Comparison of ENCODE assay signal across 11 cellular contexts in the genomic region with DNA sequence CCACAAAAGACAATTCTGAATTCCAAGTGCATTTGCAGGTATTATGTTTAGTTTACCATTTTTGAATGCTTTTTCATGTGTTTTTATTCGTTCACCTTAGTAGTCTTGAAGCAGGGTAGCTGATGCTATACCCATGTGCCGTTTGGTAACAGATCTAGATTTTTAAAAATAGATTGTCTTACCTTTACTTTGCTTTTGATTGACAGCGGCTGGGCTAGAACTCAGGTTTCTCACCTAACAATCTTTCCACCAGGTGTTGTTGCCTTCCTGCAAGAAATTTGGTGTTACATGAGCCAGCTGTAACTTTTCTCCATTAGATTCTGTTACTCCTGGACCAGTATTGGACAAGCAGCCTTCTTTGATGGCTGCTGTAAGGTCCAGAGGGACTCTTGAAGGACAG. TPM values are rescaled to one million over a fixed set of nuclear protein-coding genes. Genes with fewer than 3 reads are reported as not detected.
A peak's percentile ranks its signal among the peaks of the same experiment; 100 is the strongest.
DNase-seq lines count a peak whose midpoint lies in the region; ATAC-seq, FAIRE-seq and TF ChIP-seq lines count a peak whose summit lies in the region.
"Had no signal": no experiment of that assay in that cellular context is flagged by ENCODE, and none has a peak within 500 bp of the region (broad histone marks: within the 10 kb centered on the region; RNA-seq: fewer than 3 reads in every experiment).

No MANE protein-coding gene starts in this region.

- H3K27me3 ChIP-seq in OCI-LY1 (ENCODE audit: insufficient read depth, low read length) (no peaks in the 10 kb centered on the region), H1 (replicated peaks in 1 of 4; ENCODE audit: control insufficient read depth in 3 of 4, extremely low read depth in 1 of 4, insufficient read depth in 3 of 4, low read length in 3 of 4) (no peaks in the 10 kb centered on the region), gastrocnemius medialis (no peaks in the 10 kb centered on the region)

- WGBS in H1 (ENCODE audit: extremely low coverage in 1 of 2, insufficient coverage in 1 of 2, insufficient read length in 1 of 2, insufficient replicate concordance in 2 of 2, low coverage in 1 of 2, low lambda C conversion rate in 2 of 2, missing lambda C conversion rate in 1 of 2), 2 experiments, result 81% methylated on average over 3 of the region's 3 CpGs; no CpG with 5 or more reads in 1 of the 2 experiments

- no peaks in the 10 kb centered on the region for H3F3A ChIP-seq in OCI-LY1 (ENCODE audit: insufficient read depth, low read length)

- H2AK5ac ChIP-seq in H1 (ENCODE audit: low read depth, low read length), result no peak overlapping the region

- no peaks in the 10 kb centered on the region for H3K9me2 ChIP-seq in OCI-LY1 (ENCODE audit: low read depth, low read length)

- no peak overlapping the region for H2BK120ac ChIP-seq in H1 (replicated peaks; ENCODE audit: low read depth, low read length)

- H3K56ac ChIP-seq in H1 (replicated peaks; ENCODE audit: insufficient read length, low read depth, low read length), result no peak overlapping the region

- in situ Hi-C loops in gastrocnemius medialis (cut with MboI; ENCODE audit: low sequenced_read_pairs in 4 of 4), result loop anchor here in 2 of 4 donors (25.0 kb wide), 2 partner anchors 392 to 683 kb away; a partner anchor contains a TSS

- H3K36me3 ChIP-seq in OCI-LY1 (ENCODE audit: insufficient read depth, low read length) (peaks cover 75% of the 10 kb centered on the region), H1 (ENCODE audit: control insufficient read depth in 2 of 4, insufficient read depth in 4 of 4, low read length in 3 of 4) (peaks cover 50 to 72% (median 68%) of the 10 kb centered on the region in 4 experiments), gastrocnemius medialis (peaks cover under 1 to 70% of the 10 kb centered on the region in 2 donors)

- CTCF ChIA-PET in activated CD4-positive, alpha-beta T cell treated with anti-CD3 and anti-CD28 coated beads for 36 hours (lab: Charles Lee), result interaction anchor here (0.9 to 1.3 kb wide), 5 partner anchors 10 to 82 kb away, joined by 3 to 5 read pairs (median 5); no protein-coding TSS in a partner anchor
- CTCF ChIA-PET in H1 (lab: Charles Lee; ENCODE audit: partially characterized antibody), result interaction anchor here (1.0 to 1.8 kb wide), 9 partner anchors 9 to 394 kb away, joined by 3 to 15 read pairs (median 3); no protein-coding TSS in a partner anchor

- no peak overlapping the region for H2BK20ac ChIP-seq in H1 (ENCODE audit: low read length)

- no peak for DNase-seq in activated CD4-positive, alpha-beta T cell treated with anti-CD3 and anti-CD28 coated beads for 36 hours
- no peak for DNase-seq in activated CD4-positive, alpha-beta T cell treated with anti-CD3 and anti-CD28 coated beads for 48 hours
- DNase-seq in H1 (ENCODE audit: low read depth in 1 of 2, low spot score in 2 of 2) (no peak), gastrocnemius medialis (no peak), NCI-H510A (lab: John Stamatoyannopoulos, UW) (no peak)
- DNase-seq in stimulated activated CD8-positive, alpha-beta memory T cell treated with anti-CD3 and anti-CD28 coated beads, Interleukin-4, amount 100 ng/mL, for 48 hours, result no peak
- DNase-seq: ACHN, NCI-H446 treated with DMSO at 0.1 percent for 48 hours had no signal

- peaks cover 18% of the 10 kb centered on the region; the same call in 1 of the 2 replicates for H3K79me1 ChIP-seq in H1 (ENCODE audit: low read depth, low read length)

- peak overlapping the region; percentile 94 for H3K4me2 ChIP-seq in OCI-LY1 (ENCODE audit: low read length)
- peak overlapping the region; percentile 87 to 93; a peak in 2 of 4 replicates for H3K4me2 ChIP-seq in H1 (ENCODE audit: insufficient read depth in 1 of 2, low read depth in 2 of 2, low read length in 2 of 2)

- H3K9me3 ChIP-seq in OCI-LY1 (ENCODE audit: low read length) (no peaks in the 10 kb centered on the region), H1 (ENCODE audit: insufficient read depth in 2 of 2, low read depth in 1 of 2, low read length in 1 of 2) (no peaks in the 10 kb centered on the region), gastrocnemius medialis (no peaks in the 10 kb centered on the region)

- TF ChIP-seq CTCF in OCI-LY1 (IDR thresholded peaks at IDR 0.05; ENCODE audit: low read length) (no peak), H1 (IDR thresholded peaks at IDR 0.05; ENCODE audit: control extremely low read depth in 1 of 3, insufficient read depth in 1 of 3, low read depth in 1 of 3, low read length in 3 of 3) (no peak), gastrocnemius medialis (IDR thresholded peaks at IDR 0.05 in 4 of 5, conservative IDR thresholded peaks at IDR 0.05 in 1 of 5) (no peak)

- POLR2A ChIA-PET in activated CD4-positive, alpha-beta T cell treated with anti-CD3 and anti-CD28 coated beads for 36 hours (lab: Charles Lee), result interaction anchor here (0.7 to 0.9 kb wide), 2 partner anchors 13 to 55 kb away, joined by 3 read pairs; a partner anchor contains a TSS
- POLR2A ChIA-PET in H1 (lab: Charles Lee; ENCODE audit: partially characterized antibody), result interaction anchor here (0.7 to 32.3 kb wide), 6 partner anchors 3 to 154 kb away, joined by 3 to 593 read pairs (median 242); a partner anchor contains a TSS

- TF ChIP-seq RAD21 in H1 (IDR thresholded peaks at IDR 0.05 in 1 of 2, conservative IDR thresholded peaks at IDR 0.05 in 1 of 2; ENCODE audit: low read depth in 2 of 2, low read length in 2 of 2), result no peak

- H3K9me3 Mint-ChIP-seq in activated CD4-positive, alpha-beta T cell treated with anti-CD3 and anti-CD28 coated beads for 36 hours (ENCODE audit: low read depth), result no peaks in the 10 kb centered on the region

- H4K8ac ChIP-seq in H1 (ENCODE audit: extremely low read depth, insufficient read depth, low read length), result no peak overlapping the region

- H3K4me1 ChIP-seq in OCI-LY1 (ENCODE audit: insufficient read depth, low read length, severe bottlenecking) (peaks cover 24% of the 10 kb centered on the region), H1 (replicated peaks in 1 of 4; ENCODE audit: control insufficient read depth in 3 of 4, insufficient read depth in 4 of 4, low read length in 3 of 4) (peaks cover 0 to 3% (median 0%) of the 10 kb centered on the region in 4 experiments; a peak in 1 of 7 replicates), gastrocnemius medialis (peaks cover 26 to 41% of the 10 kb centered on the region in 2 donors)

- H4K20me1 ChIP-seq in OCI-LY1 (ENCODE audit: insufficient read depth, low read length) (no peaks in the 10 kb centered on the region), H1 (replicated peaks in 1 of 2; ENCODE audit: control insufficient read depth in 1 of 2, insufficient read depth in 2 of 2, low read length in 2 of 2) (peaks cover 2 to 24% of the 10 kb centered on the region in 2 experiments)

- H2BK15ac ChIP-seq in H1 (ENCODE audit: low read length), result no peak overlapping the region

- H3K27ac Mint-ChIP-seq in activated CD4-positive, alpha-beta T cell treated with anti-CD3 and anti-CD28 coated beads for 36 hours, result peak overlapping the region; percentile 67

- peak overlapping the region; percentile 96 for H3K9ac ChIP-seq in OCI-LY1 (ENCODE audit: low read length)
- no peak overlapping the region; a peak in 1 of 7 replicates for H3K9ac ChIP-seq in H1 (replicated peaks in 1 of 4; ENCODE audit: extremely low read depth in 1 of 4, low read depth in 3 of 4, low read length in 3 of 4)

- H3K4me1 Mint-ChIP-seq in activated CD4-positive, alpha-beta T cell treated with anti-CD3 and anti-CD28 coated beads for 36 hours, result peaks cover 62% of the 10 kb centered on the region

- H2BK12ac ChIP-seq in H1 (ENCODE audit: low read depth, low read length), result no peak overlapping the region

- H3K23ac ChIP-seq in H1 (ENCODE audit: insufficient read length), result no peak overlapping the region

- H3K79me2 ChIP-seq in OCI-LY1 (ENCODE audit: insufficient read depth, low read length) (peaks cover 23% of the 10 kb centered on the region), H1 (ENCODE audit: control insufficient read depth in 1 of 2, insufficient read depth in 2 of 2, low read length in 2 of 2) (peaks cover 0 to 38% of the 10 kb centered on the region in 2 experiments; a peak in 3 of 4 replicates)

- TF ChIP-seq EP300 in H1 (IDR thresholded peaks at IDR 0.05; ENCODE audit: borderline replicate concordance in 1 of 2, low read depth in 2 of 2, low read length in 2 of 2), result no peak

- H3K4me3 ChIP-seq in OCI-LY1 (ENCODE audit: low read depth, low read length, poor library complexity, severe bottlenecking) (peak overlapping the region; percentile 91), H1 (ENCODE audit: extremely low read depth in 1 of 4, insufficient read depth in 2 of 4, low read depth in 3 of 4, low read length in 4 of 4) (peak overlapping the region in 1 of 4 experiments; percentile 89; a peak in 2 of 8 replicates), gastrocnemius medialis (peak overlapping the region in 3 of 4 donors; percentile 12 to 89 (median 85))

- H3K4ac ChIP-seq in H1 (replicated peaks; ENCODE audit: insufficient read length, low read depth, low read length), result no peak overlapping the region

- intact Hi-C loops in activated CD4-positive, alpha-beta T cell treated with anti-CD3 and anti-CD28 coated beads for 36 hours (cut with DNase I, micrococcal nuclease), result loop anchor here (5.0 to 10.0 kb wide), 3 partner anchors 127 to 862 kb away; a partner anchor contains a TSS
- intact Hi-C loops in gastrocnemius medialis (cut with DNase I; ENCODE audit: low total_unique reads), result loop anchor here (1.0 to 10.0 kb wide), 2 partner anchors 9 to 676 kb away; a partner anchor contains a TSS

- no peak overlapping the region for H2BK5ac ChIP-seq in H1 (ENCODE audit: low read depth, low read length)

- TF ChIP-seq POLR2A in H1 (IDR thresholded peaks at IDR 0.05; ENCODE audit: control extremely low read depth in 1 of 2, low read depth in 2 of 2, low read length in 2 of 2) (no peak), gastrocnemius medialis (IDR thresholded peaks at IDR 0.05) (no peak)

- no peak overlapping the region for H3K27ac ChIP-seq in OCI-LY1 (ENCODE audit: low read depth, low read length, poor library complexity, severe bottlenecking)
- no peak overlapping the region for H3K27ac ChIP-seq in H1 (ENCODE audit: low read depth, low read length)
- peak overlapping the region; percentile 92 to 95 (median 94) for H3K27ac ChIP-seq in gastrocnemius medialis

- H2AFZ ChIP-seq in OCI-LY1 (ENCODE audit: low read length) (no peak overlapping the region), H1 (ENCODE audit: low read length) (no peak overlapping the region)

- no peaks in the 10 kb centered on the region for H3K27me3 Mint-ChIP-seq in activated CD4-positive, alpha-beta T cell treated with anti-CD3 and anti-CD28 coated beads for 36 hours

- peaks cover 8% of the 10 kb centered on the region for H3K23me2 ChIP-seq in H1 (ENCODE audit: low read depth, low read length)

- H3K4me3 Mint-ChIP-seq in activated CD4-positive, alpha-beta T cell treated with anti-CD3 and anti-CD28 coated beads for 36 hours, result peak overlapping the region; percentile 88

- no peak overlapping the region for H3K14ac ChIP-seq in H1 (ENCODE audit: insufficient read length)

- no peak overlapping the region for H4K5ac ChIP-seq in H1 (ENCODE audit: insufficient read length, low read depth, low read length)

- peaks cover 84% of the 10 kb centered on the region for H3K36me3 Mint-ChIP-seq in activated CD4-positive, alpha-beta T cell treated with anti-CD3 and anti-CD28 coated beads for 36 hours (ENCODE audit: low read depth)

- ATAC-seq in activated CD4-positive, alpha-beta T cell treated with anti-CD3 and anti-CD28 coated beads for 36 hours, result no peak
- ATAC-seq in gastrocnemius medialis, result no peak
- no peak for ATAC-seq in GM19467 (IDR thresholded peaks at IDR 0.05; ENCODE audit: unreplicated experiment)

- H4K91ac ChIP-seq in H1 (replicated peaks; ENCODE audit: insufficient read length, low read length), result no peak overlapping the region

- no peak for FAIRE-seq in H1 (lab: Jason Lieb, UNC)

- no peak overlapping the region for H3K18ac ChIP-seq in H1 (ENCODE audit: extremely low read depth, low read length)

RNA-seq across cellular contexts. Expression of a gene that starts 1.5 kb away (rescaled TPM):
- total RNA-seq in activated CD4-positive, alpha-beta T cell treated with anti-CD3 and anti-CD28 coated beads for 36 hours, result 10 to 100 TPM; 52.1 to 61.2 TPM
- total RNA-seq in H1 (2021; fragmentation: NEBNext Ultra II Directional; extraction: Animal tissue kit (Norgen Biotek cat#: 25700)), result 77.2 and 77.4 TPM in 2 replicates
- 42.7 and 47.2 TPM in 2 replicates for polyA plus RNA-seq in H1 (2011; rRNA removed)
- polyA plus RNA-seq in H1 (2011; cell fraction: cytosol; rRNA removed), result 73.1 TPM
- 76.8 TPM for polyA plus RNA-seq in H1 (2011; cell fraction: nucleus; rRNA removed)
- polyA plus RNA-seq in H1 (2012, experiment 1 of 2), result 78.1 to 92.0 TPM (median 83.3 TPM) in 4 replicates
- 19.2 TPM for polyA plus RNA-seq in H1 (2012, experiment 2 of 2)
- 44.5 TPM for polyA plus RNA-seq in H1 (2013, experiment 1 of 2)
- polyA plus RNA-seq in H1 (2013, experiment 2 of 2), result 45.0 TPM
- 89.2 and 107 TPM in 2 replicates for polyA minus RNA-seq in H1 (2011; rRNA and poly(A)+ RNA removed)
- polyA minus RNA-seq in H1 (2011; cell fraction: cytosol; rRNA and poly(A)+ RNA removed), result 29.2 TPM
- polyA minus RNA-seq in H1 (2011; cell fraction: nucleus; rRNA and poly(A)+ RNA removed), result 64.1 TPM
- total RNA-seq in gastrocnemius medialis, result 10 to 100 TPM; 24.6 to 46.3 (median 34.9) TPM

RNA-seq across cellular contexts. Expression of a gene that starts 1.7 kb away (rescaled TPM):
- total RNA-seq in activated CD4-positive, alpha-beta T cell treated with anti-CD3 and anti-CD28 coated beads for 36 hours, result 100 to 1,000 TPM in 1 of 2 experiments, 10 to 100 TPM in 1; 98.2 to 160 TPM
- 162 and 172 TPM in 2 replicates for total RNA-seq in H1 (2021; fragmentation: NEBNext Ultra II Directional; extraction: Animal tissue kit (Norgen Biotek cat#: 25700))
- 162 and 180 TPM in 2 replicates for polyA plus RNA-seq in H1 (2011; rRNA removed)
- polyA plus RNA-seq in H1 (2011; cell fraction: cytosol; rRNA removed), result 264 TPM
- 112 TPM for polyA plus RNA-seq in H1 (2011; cell fraction: nucleus; rRNA removed)
- polyA plus RNA-seq in H1 (2012, experiment 1 of 2), result 228 to 267 TPM (median 229 TPM) in 4 replicates
- 59.9 TPM for polyA plus RNA-seq in H1 (2012, experiment 2 of 2)
- 83.3 TPM for polyA plus RNA-seq in H1 (2013, experiment 1 of 2)
- polyA plus RNA-seq in H1 (2013, experiment 2 of 2), result 84.0 TPM
- 178 and 230 TPM in 2 replicates for polyA minus RNA-seq in H1 (2011; rRNA and poly(A)+ RNA removed)
- 88.2 TPM for polyA minus RNA-seq in H1 (2011; cell fraction: cytosol; rRNA and poly(A)+ RNA removed)
- polyA minus RNA-seq in H1 (2011; cell fraction: nucleus; rRNA and poly(A)+ RNA removed), result 75.4 TPM
- total RNA-seq in gastrocnemius medialis, result 100 to 1,000 TPM; 103 to 153 (median 123) TPM

RNA-seq across cellular contexts. Expression of a gene that starts 13.5 kb away (rescaled TPM):
- total RNA-seq in activated CD4-positive, alpha-beta T cell treated with anti-CD3 and anti-CD28 coated beads for 36 hours, result 100 to 1,000 TPM in 1 of 2 experiments, 10 to 100 TPM in 1; 100.0 to 101 TPM
- total RNA-seq in H1 (2021; fragmentation: NEBNext Ultra II Directional; extraction: Animal tissue kit (Norgen Biotek cat#: 25700)), result 84.6 and 92.2 TPM in 2 replicates
- polyA plus RNA-seq in H1 (2011; rRNA removed), result 90.0 and 111 TPM in 2 replicates
- 94.6 TPM for polyA plus RNA-seq in H1 (2011; cell fraction: cytosol; rRNA removed)
- polyA plus RNA-seq in H1 (2011; cell fraction: nucleus; rRNA removed), result 147 TPM
- polyA plus RNA-seq in H1 (2012, experiment 1 of 2), result 70.0 to 93.3 TPM (median 88.1 TPM) in 4 replicates
- 111 TPM for polyA plus RNA-seq in H1 (2012, experiment 2 of 2)
- 51.4 TPM for polyA plus RNA-seq in H1 (2013, experiment 1 of 2)
- polyA plus RNA-seq in H1 (2013, experiment 2 of 2), result 48.2 TPM
- 102 and 117 TPM in 2 replicates for polyA minus RNA-seq in H1 (2011; rRNA and poly(A)+ RNA removed)
- polyA minus RNA-seq in H1 (2011; cell fraction: cytosol; rRNA and poly(A)+ RNA removed), result 54.5 TPM
- polyA minus RNA-seq in H1 (2011; cell fraction: nucleus; rRNA and poly(A)+ RNA removed), result 64.8 TPM
- total RNA-seq in gastrocnemius medialis, result 10 to 100 TPM; 30.2 to 64.3 (median 44.9) TPM

RNA-seq across cellular contexts. Expression of a gene that starts 44.5 kb away (rescaled TPM):
- total RNA-seq in activated CD4-positive, alpha-beta T cell treated with anti-CD3 and anti-CD28 coated beads for 36 hours, result not detected
- total RNA-seq in H1 (2021; fragmentation: NEBNext Ultra II Directional; extraction: Animal tissue kit (Norgen Biotek cat#: 25700)), result 0.43 and 0.52 TPM in 2 replicates
- polyA plus RNA-seq in H1 (2011; rRNA removed), result not detected in 2 replicates
- polyA plus RNA-seq in H1 (2011; cell fraction: cytosol; rRNA removed), result 0.13 TPM
- polyA plus RNA-seq in H1 (2011; cell fraction: nucleus; rRNA removed), result not detected
- not detected in 4 replicates for polyA plus RNA-seq in H1 (2012, experiment 1 of 2)
- not detected for polyA plus RNA-seq in H1 (2012, experiment 2 of 2)
- 0.43 TPM for polyA plus RNA-seq in H1 (2013, experiment 1 of 2)
- 0.39 TPM for polyA plus RNA-seq in H1 (2013, experiment 2 of 2)
- 0.88 TPM in 1 of 2 replicates, not detected in the other for polyA minus RNA-seq in H1 (2011; rRNA and poly(A)+ RNA removed)
- polyA minus RNA-seq in H1 (2011; cell fraction: cytosol; rRNA and poly(A)+ RNA removed), result not detected
- polyA minus RNA-seq in H1 (2011; cell fraction: nucleus; rRNA and poly(A)+ RNA removed), result not detected
- total RNA-seq in gastrocnemius medialis, result not detected
- total RNA-seq: T-helper 2 cell treated with Interferon-gamma antibody and Interleukin-4, amounts not matched to agents 100 ng/mL and 5 ng/mL, for 36 hours had no signal

RNA-seq across cellular contexts. Expression of a gene that starts 52.8 kb away (rescaled TPM):
- total RNA-seq in activated CD4-positive, alpha-beta T cell treated with anti-CD3 and anti-CD28 coated beads for 36 hours, result not detected
- total RNA-seq in H1 (2021; fragmentation: NEBNext Ultra II Directional; extraction: Animal tissue kit (Norgen Biotek cat#: 25700)), result 0.60 and 1.2 TPM in 2 replicates
- polyA plus RNA-seq in H1 (2011; rRNA removed), result 1.5 and 2.0 TPM in 2 replicates
- polyA plus RNA-seq in H1 (2011; cell fraction: cytosol; rRNA removed), result 1.5 TPM
- polyA plus RNA-seq in H1 (2011; cell fraction: nucleus; rRNA removed), result 2.6 TPM
- polyA plus RNA-seq in H1 (2012, experiment 1 of 2), result 0.84 to 2.7 TPM (median 1.8 TPM) in 4 replicates
- polyA plus RNA-seq in H1 (2012, experiment 2 of 2), result 1.8 TPM
- 2.8 TPM for polyA plus RNA-seq in H1 (2013, experiment 1 of 2)
- 2.3 TPM for polyA plus RNA-seq in H1 (2013, experiment 2 of 2)
- 1.0 and 1.8 TPM in 2 replicates for polyA minus RNA-seq in H1 (2011; rRNA and poly(A)+ RNA removed)
- polyA minus RNA-seq in H1 (2011; cell fraction: cytosol; rRNA and poly(A)+ RNA removed), result not detected
- polyA minus RNA-seq in H1 (2011; cell fraction: nucleus; rRNA and poly(A)+ RNA removed), result not detected
- not detected for total RNA-seq in gastrocnemius medialis
- total RNA-seq: T-helper 2 cell treated with Interferon-gamma antibody and Interleukin-4, amounts not matched to agents 100 ng/mL and 5 ng/mL, for 36 hours had no signal

Comparison
In these comparisons a context has a peak if more than half of its experiments do, and no peak if none do; other contexts are left out.
1. H3K27ac ChIP-seq: peak in gastrocnemius medialis (4 of 4); none in OCI-LY1 (single experiment) and H1 (single experiment).